ENCODE assay signal across 17 cellular contexts in the genomic region with DNA sequence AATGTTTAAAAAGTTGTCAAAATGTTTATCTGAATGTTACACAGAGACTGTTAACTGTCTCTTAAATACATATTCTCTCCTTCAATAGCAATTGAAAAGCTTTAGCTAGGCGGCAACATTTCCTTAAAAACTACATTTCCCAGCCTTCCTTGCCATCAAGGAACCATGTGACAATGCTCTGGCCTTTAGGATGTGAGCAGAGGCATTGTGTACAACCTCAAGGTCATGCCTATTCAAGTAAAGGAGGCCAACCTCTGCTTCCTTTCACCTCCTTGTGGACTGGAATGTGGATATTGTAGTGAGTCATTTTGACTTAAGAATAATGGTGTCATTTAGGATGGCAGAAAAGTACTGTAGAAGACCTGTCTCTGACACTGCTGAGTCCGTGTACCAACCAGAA. TPM values are rescaled to one million over a fixed set of nuclear protein-coding genes. Genes with fewer than 3 reads are reported as not detected.
DNase-seq lines count a peak whose midpoint lies in the region; ATAC-seq and TF ChIP-seq lines count a peak whose summit lies in the region.
"Had no signal": no experiment of that assay in that cellular context is flagged by ENCODE, and none has a peak within 500 bp of the region (broad histone marks: within the 10 kb centered on the region; RNA-seq: fewer than 3 reads in every experiment).

No MANE protein-coding gene starts in this region.

- peak in 2 of 4 donors; percentile 47 to 49 for ATAC-seq in heart left ventricle
- no peak for ATAC-seq in HG03565 (IDR thresholded peaks at IDR 0.05; ENCODE audit: unreplicated experiment)
- ATAC-seq in GM19035 (IDR thresholded peaks at IDR 0.05; ENCODE audit: unreplicated experiment) = no peak
- ATAC-seq: activated T-helper 17 cell treated with anti-CD3 and anti-CD28 coated beads, Interleukin-2, amount 50 U/mL, for 72 hours; T-cell had no signal

- intact Hi-C loops in heart left ventricle (cut with DNase I) (loop anchor here in 1 of 10 donors (10.0 kb wide), 1 partner anchor 300 kb away; no protein-coding TSS in a partner anchor), testis (cut with DNase I; ENCODE audit: low total_unique reads) (no loop called here)

- TF ChIP-seq POLR2A in heart left ventricle (IDR thresholded peaks at IDR 0.05) (no peak), testis (IDR thresholded peaks at IDR 0.05) (no peak)

- DNase-seq in heart left ventricle = no peak
- DNase-seq in right atrium auricular region (ENCODE audit: low spot score) = no peak
- peak; percentile 46 for DNase-seq in NAMALWA (ENCODE audit: low spot score)
- DNase-seq in epithelial cell of esophagus (ENCODE audit: low read depth) = peak; percentile 53
- peak; percentile 54 for DNase-seq in testis
- DNase-seq in NK-92 (lab: John Stamatoyannopoulos, UW; ENCODE audit: unreplicated experiment) = no peak
- DNase-seq: ACHN; CD4-positive, alpha-beta memory T cell; foreskin melanocyte; NCI-H2081 treated with DMSO at 0.1 percent for 48 hours; NCI-H526; T-cell; upper lobe of left lung had no signal

- TF ChIP-seq CTCF in heart left ventricle (IDR thresholded peaks at IDR 0.05) (no peak), right atrium auricular region (IDR thresholded peaks at IDR 0.05) (no peak), epithelial cell of esophagus (IDR thresholded peaks at IDR 0.05; ENCODE audit: insufficient read depth, low read depth, low read length, missing control alignments) (no peak), testis (IDR thresholded peaks at IDR 0.05) (no peak)

- H3K36me3 ChIP-seq in heart left ventricle (no peaks in the 10 kb centered on the region), right atrium auricular region (no peaks in the 10 kb centered on the region), testis (ENCODE audit: low read depth, missing control alignments) (no peaks in the 10 kb centered on the region)
- H3K36me3 ChIP-seq: upper lobe of left lung had no signal

- H3K4me3 ChIP-seq in heart left ventricle (no peak overlapping the region), right atrium auricular region (no peak overlapping the region), epithelial cell of esophagus (ENCODE audit: low read length) (no peak overlapping the region), testis (no peak overlapping the region)
- H3K4me3 ChIP-seq: upper lobe of left lung had no signal

- H3K4me1 ChIP-seq in heart left ventricle (peaks cover 0 to 51% (median 11%) of the 10 kb centered on the region in 12 donors), right atrium auricular region (peaks cover 0 to 26% of the 10 kb centered on the region in 2 donors), testis (peaks cover 13% of the 10 kb centered on the region)
- H3K4me1 ChIP-seq: upper lobe of left lung had no signal

- WGBS in heart left ventricle, 4 donors = 83 to 90% (median 88%) methylated on average over 2 of the region's 2 CpGs
- 65 to 70% methylated on average over 2 of the region's 2 CpGs for WGBS in testis, 2 donors

- peak overlapping the region in 9 of 12 donors; percentile 9 to 56 (median 47) for H3K27ac ChIP-seq in heart left ventricle
- H3K27ac ChIP-seq in right atrium auricular region = peak overlapping the region in 1 of 2 donors; percentile 14
- peak overlapping the region; percentile 47 to 55 for H3K27ac ChIP-seq in testis
- H3K27ac ChIP-seq: upper lobe of left lung had no signal

- H3K27me3 ChIP-seq in heart left ventricle = no peaks in the 10 kb centered on the region
- H3K27me3 ChIP-seq in right atrium auricular region = no peaks in the 10 kb centered on the region
- H3K27me3 ChIP-seq in testis = no peaks in the 10 kb centered on the region
- H3K27me3 ChIP-seq: upper lobe of left lung had no signal

- H3K9me3 ChIP-seq in heart left ventricle (peaks cover 0 to 12% (median 0%) of the 10 kb centered on the region in 12 donors), right atrium auricular region (no peaks in the 10 kb centered on the region), testis (no peaks in the 10 kb centered on the region)

RNA-seq across cellular contexts. Expression of gene MROH2B, which starts 23.7 kb away (rescaled TPM):
- total RNA-seq in heart left ventricle (not detected), right atrium auricular region (under 1 TPM in 1 of 2 donors, not detected in 1; 0.15 TPM), testis (10 to 100 TPM; 31.3 to 49.1 TPM)
- polyA plus RNA-seq in heart left ventricle (not detected), testis (ENCODE audit: insufficient read depth, low read depth, low replicate concordance) (171 TPM)
- total RNA-seq: activated T-helper 17 cell treated with anti-CD3 and anti-CD28 coated beads, Interleukin-2, amount 50 U/mL, for 72 hours; CD4-positive, alpha-beta memory T cell; cerebellum; T-cell; upper lobe of left lung had no signal
- polyA plus RNA-seq: CD4-positive, alpha-beta memory T cell had no signal

Comparison
In these comparisons a context has a peak if more than half of its experiments do, and no peak if none do; other contexts are left out.
1. DNase-seq: peak in NAMALWA (single experiment), epithelial cell of esophagus (single experiment) and testis (single experiment); none in heart left ventricle (0 of 5), right atrium auricular region (single experiment) and NK-92 (single experiment).
2. RNA of gene MROH2B, which starts 23.7 kb away (total RNA-seq): 31.3 to 49.1 TPM in testis; 0.15 TPM in right atrium auricular region and not detected in heart left ventricle; every median in the first group is over 10 times any median in the second.